8 cellular contexts compared by ENCODE assay signal in genomic region chr15:98651581-98652220, GRCh38. TPM values are rescaled to one million over a fixed set of nuclear protein-coding genes. Genes with fewer than 3 reads are reported as not detected.
DNase-seq lines count a peak whose midpoint lies in the region; ATAC-seq and TF ChIP-seq lines count a peak whose summit lies in the region.

No MANE protein-coding gene starts in this region.

- no peak for DNase-seq in activated T-cell treated with anti-CD3 and anti-CD28 coated beads, Interleukin-2, amount 50 U/mL, for 24 hours
- no peak for DNase-seq in activated T-cell treated with anti-CD3 and anti-CD28 coated beads for 4 hours
- DNase-seq in astrocyte of the cerebellum (ENCODE audit: low read depth), result no peak
- DNase-seq in kidney glomerular epithelial cell (lab: John Stamatoyannopoulos, UW), result peak; percentile 51
- DNase-seq in thyroid gland, result peak; percentile 41 to 44
- DNase-seq in GM10248 (ENCODE audit: extremely low spot score), result no peak

- TF ChIP-seq POLR2A in thyroid gland (IDR thresholded peaks at IDR 0.05), result peak in 1 of 2 donors; percentile 67

- POLR2A ChIA-PET in GM10248 (lab: Yijun Ruan, JAX), result no interaction called here

- H3K27ac ChIP-seq in thyroid gland, result peak overlapping the region; percentile 77 to 97 (median 92)

- no peak for TF ChIP-seq CTCF in astrocyte of the cerebellum (IDR thresholded peaks at IDR 0.05; ENCODE audit: low read depth, low read length, missing control alignments)
- no peak for TF ChIP-seq CTCF in thyroid gland (IDR thresholded peaks at IDR 0.05)
- no peak for TF ChIP-seq CTCF in GM10248 (IDR thresholded peaks at IDR 0.05; ENCODE audit: control extremely low read depth, extremely low read depth, low read depth, missing control alignments)

- peak overlapping the region; percentile 93 for H3K27ac Mint-ChIP-seq in activated T-cell treated with anti-CD3 and anti-CD28 coated beads, Interleukin-2, amount 50 U/mL, for 24 hours

- in situ Hi-C loops in astrocyte of the cerebellum (cut with HindIII; ENCODE audit: low sequenced_read_pairs), result loop anchor here (25.0 kb wide), 1 partner anchor 411 kb away; no protein-coding TSS in a partner anchor

- H3K9me3 Mint-ChIP-seq in activated T-cell treated with anti-CD3 and anti-CD28 coated beads, Interleukin-2, amount 50 U/mL, for 24 hours, result no peaks in the 10 kb centered on the region

- peaks cover 7% of the 10 kb centered on the region for H3K36me3 Mint-ChIP-seq in activated T-cell treated with anti-CD3 and anti-CD28 coated beads, Interleukin-2, amount 50 U/mL, for 24 hours (ENCODE audit: low read depth)

- peaks cover 36% of the 10 kb centered on the region for H3K27me3 Mint-ChIP-seq in activated T-cell treated with anti-CD3 and anti-CD28 coated beads, Interleukin-2, amount 50 U/mL, for 24 hours

- H3K4me1 ChIP-seq in thyroid gland, result peaks cover 40 to 41% of the 10 kb centered on the region in 2 donors

- H3K4me3 Mint-ChIP-seq in activated T-cell treated with anti-CD3 and anti-CD28 coated beads, Interleukin-2, amount 50 U/mL, for 24 hours, result peak overlapping the region; percentile 83

- no peaks in the 10 kb centered on the region for H3K9me3 ChIP-seq in thyroid gland

- H3K4me3 ChIP-seq in astrocyte of the cerebellum (ENCODE audit: low read depth, low read length) (peak overlapping the region; percentile 83), thyroid gland (replicated peaks in 1 of 3) (peak overlapping the region in 2 of 3 donors; percentile 79 to 98)

- 37% methylated on average over 14 of the region's 14 CpGs for WGBS in thyroid gland, 2 donors

- CTCF ChIA-PET in GM10248 (lab: Yijun Ruan, JAX), result interaction anchor here (0.9 to 1.4 kb wide), 2 partner anchors 8 to 213 kb away, joined by 3 to 4 read pairs; no protein-coding TSS in a partner anchor

- no peaks in the 10 kb centered on the region for H3K36me3 ChIP-seq in thyroid gland

- intact Hi-C loops in thyroid gland (cut with DNase I), result no loop called here

- H3K27me3 ChIP-seq in thyroid gland, result no peaks in the 10 kb centered on the region

- H3K4me1 Mint-ChIP-seq in activated T-cell treated with anti-CD3 and anti-CD28 coated beads, Interleukin-2, amount 50 U/mL, for 24 hours (ENCODE audit: low read depth), result peaks cover 48% of the 10 kb centered on the region

- ATAC-seq in GM21528 (IDR thresholded peaks at IDR 0.05; ENCODE audit: low FRiP score, unreplicated experiment) (no peak), GM19324 (IDR thresholded peaks at IDR 0.05; ENCODE audit: low FRiP score, unreplicated experiment) (no peak)

RNA-seq across cellular contexts. Expression of gene IGF1R, which starts 3.4 kb away (rescaled TPM):
- 100 to 1,000 TPM in 2 of 4 donors, 10 to 100 TPM in 2; 51.5 to 146 (median 89.6) TPM for total RNA-seq in thyroid gland

Comparison
In these comparisons a context has a peak if more than half of its experiments do, and no peak if none do; other contexts are left out.
1. DNase-seq: peak in kidney glomerular epithelial cell (single experiment) and thyroid gland (2 of 2); none in activated T-cell treated with anti-CD3 and anti-CD28 coated beads, Interleukin-2, amount 50 U/mL, for 24 hours (single experiment), activated T-cell treated with anti-CD3 and anti-CD28 coated beads for 4 hours (single experiment), astrocyte of the cerebellum (single experiment) and GM10248 (single experiment).